In the genomic region with DNA sequence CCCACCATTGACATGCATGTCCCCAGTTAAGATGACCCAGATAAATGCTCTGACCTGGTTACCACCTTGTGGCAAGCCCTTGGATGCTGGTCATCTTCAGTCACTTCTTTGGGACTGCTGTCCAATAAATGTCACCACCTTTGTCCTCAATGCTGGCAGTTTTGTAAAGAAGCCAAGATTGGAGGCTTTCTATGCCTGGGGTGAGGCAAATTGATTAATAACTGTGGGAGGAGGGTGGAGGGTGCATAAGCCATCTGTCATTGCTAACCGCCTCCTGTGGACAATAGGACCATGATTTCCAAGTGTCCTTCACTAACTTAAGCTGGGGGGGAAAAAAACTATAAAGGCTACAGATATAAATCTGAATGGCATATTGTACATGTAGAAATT, we compare ENCODE assay signal across 14 cellular contexts. TPM values are rescaled to one million over a fixed set of nuclear protein-coding genes. Genes with fewer than 3 reads are reported as not detected.
DNase-seq lines count a peak whose midpoint lies in the region; ATAC-seq and TF ChIP-seq lines count a peak whose summit lies in the region.
"Had no signal": no experiment of that assay in that cellular context is flagged by ENCODE, and none has a peak within 500 bp of the region (broad histone marks: within the 10 kb centered on the region; RNA-seq: fewer than 3 reads in every experiment).

No MANE protein-coding gene starts in this region.

- peaks cover 44 to 79% (median 66%) of the 10 kb centered on the region in 4 donors for H3K36me3 ChIP-seq in esophagus muscularis mucosa

- no peak overlapping the region for H3K4me3 Mint-ChIP-seq in activated CD4-positive, alpha-beta T cell treated with anti-CD3 and anti-CD28 coated beads, Interleukin-2, amount 10 ng/mL, durations not matched to agents 7 days and 5 days
- H3K4me3 Mint-ChIP-seq in stimulated activated effector memory CD8-positive, alpha-beta T cell treated with anti-CD3 and anti-CD28 coated beads, Interleukin-12 subunit alpha, Interleukin-12 subunit beta, amount 100 ng/mL, for 72 hours: no peak overlapping the region

- CTCF ChIA-PET in activated CD4-positive, alpha-beta T cell treated with anti-CD3 and anti-CD28 coated beads, Interleukin-2, amount 10 ng/mL, durations not matched to agents 7 days and 5 days (lab: Charles Lee): interaction anchor here (1.1 to 2.9 kb wide), 7 partner anchors 9 to 426 kb away, joined by 3 to 8 read pairs (median 4); a partner anchor contains a TSS

- H3K27ac Mint-ChIP-seq in activated CD4-positive, alpha-beta T cell treated with anti-CD3 and anti-CD28 coated beads, Interleukin-2, amount 10 ng/mL, durations not matched to agents 7 days and 5 days: peak overlapping the region; percentile 3
- peak overlapping the region; percentile 23 for H3K27ac Mint-ChIP-seq in stimulated activated effector memory CD8-positive, alpha-beta T cell treated with anti-CD3 and anti-CD28 coated beads, Interleukin-12 subunit alpha, Interleukin-12 subunit beta, amount 100 ng/mL, for 72 hours

- H3K36me3 Mint-ChIP-seq in activated CD4-positive, alpha-beta T cell treated with anti-CD3 and anti-CD28 coated beads, Interleukin-2, amount 10 ng/mL, durations not matched to agents 7 days and 5 days (ENCODE audit: low read depth): peaks cover 71% of the 10 kb centered on the region
- H3K36me3 Mint-ChIP-seq in stimulated activated effector memory CD8-positive, alpha-beta T cell treated with anti-CD3 and anti-CD28 coated beads, Interleukin-12 subunit alpha, Interleukin-12 subunit beta, amount 100 ng/mL, for 72 hours: peaks cover 100% of the 10 kb centered on the region

- POLR2A ChIA-PET in activated CD4-positive, alpha-beta T cell treated with anti-CD3 and anti-CD28 coated beads, Interleukin-2, amount 10 ng/mL, durations not matched to agents 7 days and 5 days (lab: Charles Lee): interaction anchor here (1.1 kb wide), 1 partner anchor 59 kb away, joined by 4 read pairs; no protein-coding TSS in a partner anchor

- 78% methylated on average over 1 of the region's 1 CpG for WGBS in esophagus muscularis mucosa

- peaks cover 19 to 39% (median 32%) of the 10 kb centered on the region in 4 donors for H3K4me1 ChIP-seq in esophagus muscularis mucosa

- no peak overlapping the region for H3K4me3 ChIP-seq in esophagus muscularis mucosa
- H3K4me3 ChIP-seq: cardiac muscle cell, hepatocyte had no signal

- intact Hi-C loops in esophagus muscularis mucosa (cut with DNase I): no loop called here

- TF ChIP-seq EP300 in esophagus muscularis mucosa (IDR thresholded peaks at IDR 0.05): no peak

- DNase-seq in activated CD4-positive, alpha-beta T cell treated with anti-CD3 and anti-CD28 coated beads, Interleukin-2, amount 10 ng/mL, durations not matched to agents 7 days and 5 days: no peak
- no peak for DNase-seq in activated CD4-positive, alpha-beta T cell treated with anti-CD3 and anti-CD28 coated beads for 1 hour
- DNase-seq in NCI-H82 treated with DMSO at 0.1 percent for 48 hours (lab: John Stamatoyannopoulos, UW; ENCODE audit: unreplicated experiment) (peak; percentile 69), esophagus muscularis mucosa (ENCODE audit: extremely low spot score) (no peak), GM13977 (ENCODE audit: low spot score) (no peak)
- no peak for DNase-seq in stimulated activated effector memory CD8-positive, alpha-beta T cell treated with anti-CD3 and anti-CD28 coated beads, Interleukin-12 subunit alpha, Interleukin-12 subunit beta, amount 100 ng/mL, for 72 hours (ENCODE audit: low spot score in 2 of 2)
- DNase-seq: activated CD4-positive, alpha-beta T cell treated with anti-CD3 and anti-CD28 coated beads, Interleukin-2, amount 50 U/mL, for 4 hours; activated gamma-delta T cell treated with Interleukin-2 at 50 U/mL for 16 hours; KG1 had no signal

- no peak for TF ChIP-seq POLR2A in esophagus muscularis mucosa (IDR thresholded peaks at IDR 0.05; ENCODE audit: low read depth)

- TF ChIP-seq CTCF in esophagus muscularis mucosa (IDR thresholded peaks at IDR 0.05) (no peak), GM13977 (IDR thresholded peaks at IDR 0.05; ENCODE audit: extremely low read depth, insufficient read depth, missing control alignments) (no peak)

- no peak for ATAC-seq in stimulated activated effector memory CD8-positive, alpha-beta T cell treated with anti-CD3 and anti-CD28 coated beads, Interleukin-12 subunit alpha, Interleukin-12 subunit beta, amount 100 ng/mL, for 72 hours
- ATAC-seq in GM18867 (IDR thresholded peaks at IDR 0.05; ENCODE audit: unreplicated experiment) (no peak), HG02970 (IDR thresholded peaks at IDR 0.05; ENCODE audit: low FRiP score, unreplicated experiment) (no peak)

- no peaks in the 10 kb centered on the region for H3K9me3 ChIP-seq in esophagus muscularis mucosa

- H3K4me1 Mint-ChIP-seq in activated CD4-positive, alpha-beta T cell treated with anti-CD3 and anti-CD28 coated beads, Interleukin-2, amount 10 ng/mL, durations not matched to agents 7 days and 5 days: peaks cover 20% of the 10 kb centered on the region
- H3K4me1 Mint-ChIP-seq in stimulated activated effector memory CD8-positive, alpha-beta T cell treated with anti-CD3 and anti-CD28 coated beads, Interleukin-12 subunit alpha, Interleukin-12 subunit beta, amount 100 ng/mL, for 72 hours: peaks cover 8% of the 10 kb centered on the region

- in situ Hi-C loops in GM13977 (cut with MboI; ENCODE audit: low pct_unique_long_range_greater_than_20kb, low sequenced_read_pairs, unreplicated experiment): no loop called here

- H3K27ac ChIP-seq in esophagus muscularis mucosa (replicated peaks in 1 of 4): peak overlapping the region; percentile 55 to 68 (median 67)
- H3K27ac ChIP-seq: epithelial cell of prostate, hepatocyte had no signal

- no peaks in the 10 kb centered on the region for H3K9me3 Mint-ChIP-seq in activated CD4-positive, alpha-beta T cell treated with anti-CD3 and anti-CD28 coated beads, Interleukin-2, amount 10 ng/mL, durations not matched to agents 7 days and 5 days
- H3K9me3 Mint-ChIP-seq in stimulated activated effector memory CD8-positive, alpha-beta T cell treated with anti-CD3 and anti-CD28 coated beads, Interleukin-12 subunit alpha, Interleukin-12 subunit beta, amount 100 ng/mL, for 72 hours: no peaks in the 10 kb centered on the region

- H3K27me3 ChIP-seq in esophagus muscularis mucosa: no peaks in the 10 kb centered on the region
- H3K27me3 ChIP-seq: cardiac muscle cell, hepatocyte had no signal

- no peaks in the 10 kb centered on the region for H3K27me3 Mint-ChIP-seq in activated CD4-positive, alpha-beta T cell treated with anti-CD3 and anti-CD28 coated beads, Interleukin-2, amount 10 ng/mL, durations not matched to agents 7 days and 5 days

RNA-seq across cellular contexts. Expression of a gene that starts 24.4 kb away (rescaled TPM):
- total RNA-seq in activated CD4-positive, alpha-beta T cell treated with anti-CD3 and anti-CD28 coated beads, Interleukin-2, amount 10 ng/mL, durations not matched to agents 7 days and 5 days: 10 to 100 TPM; 82.5 to 88.2 TPM
- total RNA-seq in esophagus muscularis mucosa: 100 to 1,000 TPM in 2 of 4 donors, 10 to 100 TPM in 2; 91.3 to 165 (median 124) TPM

RNA-seq across cellular contexts. Expression of a gene that starts 24.7 kb away (rescaled TPM):
- 10 to 100 TPM; 19.9 to 25.8 TPM for total RNA-seq in activated CD4-positive, alpha-beta T cell treated with anti-CD3 and anti-CD28 coated beads, Interleukin-2, amount 10 ng/mL, durations not matched to agents 7 days and 5 days
- total RNA-seq in esophagus muscularis mucosa: 10 to 100 TPM; 13.6 to 14.7 (median 13.9) TPM

RNA-seq across cellular contexts. Expression of a gene that starts 27.5 kb away (rescaled TPM):
- total RNA-seq in activated CD4-positive, alpha-beta T cell treated with anti-CD3 and anti-CD28 coated beads, Interleukin-2, amount 10 ng/mL, durations not matched to agents 7 days and 5 days: 100 to 1,000 TPM; 101 to 107 TPM
- total RNA-seq in esophagus muscularis mucosa: 10 to 100 TPM; 28.7 to 46.5 (median 36.2) TPM
